ENCODE assay signal across 21 cellular contexts in the genomic region with DNA sequence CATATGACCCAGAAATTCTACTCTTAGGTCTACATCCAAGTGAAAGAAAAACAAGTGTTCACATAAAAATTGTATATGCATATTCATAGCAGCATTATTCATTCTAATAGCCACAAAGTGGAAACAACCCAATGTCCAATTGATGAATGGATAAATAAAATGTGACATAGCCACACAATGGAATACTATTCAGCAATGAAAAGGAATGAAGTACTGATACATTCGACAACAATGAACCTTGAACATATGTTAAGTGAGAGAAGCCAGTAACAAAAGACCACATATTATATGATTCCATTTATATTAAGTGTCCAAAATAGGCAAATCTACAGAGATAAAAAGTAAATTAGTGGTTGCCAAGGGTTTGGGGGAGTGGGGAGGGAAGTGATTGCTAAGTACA.
"Had no signal": no experiment of that assay in that cellular context is flagged by ENCODE, and none has a peak within 500 bp of the region (broad histone marks: within the 10 kb centered on the region; RNA-seq: fewer than 3 reads in every experiment).

No MANE protein-coding gene starts in this region.

- H3K27me3 ChIP-seq: dorsolateral prefrontal cortex, esophagus muscularis mucosa, foreskin keratinocyte, gastroesophageal sphincter, heart right ventricle, left lung had no signal

- H3K4me1 Mint-ChIP-seq: naive thymus-derived CD4-positive, alpha-beta T cell had no signal

- DNase-seq: dermis blood vessel endothelial cell; dorsolateral prefrontal cortex; effector CD4-positive, alpha-beta T cell; effector memory CD4-positive, alpha-beta T cell; foreskin keratinocyte; glutamatergic neuron; heart right ventricle; hippocampal formation; left cardiac atrium; left lung; left ventricle myocardium superior; lower lobe of right lung; mesendoderm; midbrain; naive thymus-derived CD4-positive, alpha-beta T cell had no signal

- H3K4me3 ChIP-seq: coronary artery, dorsolateral prefrontal cortex, esophagus muscularis mucosa, gastroesophageal sphincter, heart right ventricle, left lung, lower lobe of right lung had no signal

- H3K9me3 ChIP-seq: esophagus muscularis mucosa, gastroesophageal sphincter, left lung, lower lobe of right lung had no signal

- H3K4me1 ChIP-seq: esophagus muscularis mucosa, foreskin keratinocyte, heart right ventricle, left lung, lower lobe of right lung had no signal

- H3K27me3 Mint-ChIP-seq: naive thymus-derived CD4-positive, alpha-beta T cell had no signal

- FAIRE-seq: colon, frontal cortex, islet of Langerhans had no signal

- H3K4me3 Mint-ChIP-seq: naive thymus-derived CD4-positive, alpha-beta T cell had no signal

- H3K27ac ChIP-seq: coronary artery, esophagus muscularis mucosa, foreskin keratinocyte, gastroesophageal sphincter, heart right ventricle, left lung, lower lobe of right lung had no signal

- ATAC-seq: foreskin keratinocyte; gastroesophageal sphincter; heart right ventricle; left cardiac atrium; left lung; left ventricle myocardium superior; lower lobe of right lung; naive thymus-derived CD4-positive, alpha-beta T cell had no signal
